In the genomic region with DNA sequence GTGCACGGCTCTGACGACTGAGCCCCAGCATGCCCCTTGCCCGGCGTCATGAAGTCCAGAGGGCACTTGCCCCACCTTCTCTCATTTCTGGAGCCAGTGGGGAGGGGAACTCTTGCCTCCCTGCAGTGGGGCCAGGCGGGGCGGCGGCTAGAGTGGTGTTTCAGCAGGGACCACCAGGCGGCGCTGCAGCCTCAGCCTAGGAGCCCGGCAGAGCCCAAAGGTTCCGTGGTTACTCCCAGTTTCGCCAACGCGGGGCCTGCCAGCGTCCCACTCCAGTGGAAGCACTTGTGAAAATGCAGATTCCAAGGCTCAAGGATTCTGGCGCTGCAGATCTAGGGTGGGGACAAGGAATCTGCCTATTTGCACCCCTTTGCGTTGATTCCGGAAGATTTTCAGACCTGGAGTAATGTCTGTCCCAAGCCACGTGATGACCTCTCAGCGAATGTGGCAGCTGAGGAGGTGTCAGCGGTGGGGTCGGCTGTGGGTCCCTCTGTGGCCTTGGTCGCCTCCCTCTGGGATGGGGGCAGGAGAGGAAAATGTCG, we compare ENCODE assay signal across 9 cellular contexts. TPM values are rescaled to one million over a fixed set of nuclear protein-coding genes. Genes with fewer than 3 reads are reported as not detected.
DNase-seq lines count a peak whose midpoint lies in the region; ATAC-seq and TF ChIP-seq lines count a peak whose summit lies in the region.
"Had no signal": no experiment of that assay in that cellular context is flagged by ENCODE, and none has a peak within 500 bp of the region (broad histone marks: within the 10 kb centered on the region; RNA-seq: fewer than 3 reads in every experiment).

No MANE protein-coding gene starts in this region.

- peak overlapping the region in 5 of 7 donors; percentile 25 to 52 (median 41) for H3K27ac Mint-ChIP-seq in CD4-positive, alpha-beta memory T cell
- no peak overlapping the region for H3K27ac Mint-ChIP-seq in activated CD8-positive, alpha-beta T cell treated with anti-CD3 and anti-CD28 coated beads for 36 hours
- H3K27ac Mint-ChIP-seq in endodermal cell: peak overlapping the region; percentile 55
- peak overlapping the region; percentile 81 for H3K27ac Mint-ChIP-seq in stimulated activated naive B cell treated with anti-CD40 and anti-IgM and Interleukin-4, amounts not matched to agents 10 μg/mL and 1 μg/mL and 100 μg/mL, for 72 hours

- H3K36me3 ChIP-seq in CD4-positive, alpha-beta memory T cell (ENCODE audit: insufficient read depth, low read length): peaks cover 19% of the 10 kb centered on the region
- H3K36me3 ChIP-seq in endodermal cell (ENCODE audit: control insufficient read depth, insufficient read depth, low read length): no peaks in the 10 kb centered on the region

- H3K27me3 Mint-ChIP-seq in CD4-positive, alpha-beta memory T cell: no peaks in the 10 kb centered on the region
- no peaks in the 10 kb centered on the region for H3K27me3 Mint-ChIP-seq in activated CD8-positive, alpha-beta T cell treated with anti-CD3 and anti-CD28 coated beads for 36 hours
- peaks cover 17% of the 10 kb centered on the region for H3K27me3 Mint-ChIP-seq in endodermal cell (ENCODE audit: insufficient read depth)
- H3K27me3 Mint-ChIP-seq in stimulated activated naive B cell treated with anti-CD40 and anti-IgM and Interleukin-4, amounts not matched to agents 10 μg/mL and 1 μg/mL and 100 μg/mL, for 72 hours: no peaks in the 10 kb centered on the region

- no peaks in the 10 kb centered on the region for H3K9me3 ChIP-seq in CD4-positive, alpha-beta memory T cell (ENCODE audit: control insufficient read depth in 1 of 2, low read length in 2 of 2)
- no peaks in the 10 kb centered on the region for H3K9me3 ChIP-seq in endodermal cell (ENCODE audit: control insufficient read depth, low read length)

- no peak overlapping the region for H3K27ac ChIP-seq in CD4-positive, alpha-beta memory T cell (ENCODE audit: low read depth, low read length)
- H3K27ac ChIP-seq in endodermal cell (ENCODE audit: low read depth, low read length): no peak overlapping the region
- H3K27ac ChIP-seq: SK-N-MC had no signal

- H3K4me3 Mint-ChIP-seq in CD4-positive, alpha-beta memory T cell: peak overlapping the region in 1 of 8 donors; percentile 25
- H3K4me3 Mint-ChIP-seq in activated CD8-positive, alpha-beta T cell treated with anti-CD3 and anti-CD28 coated beads for 36 hours: no peak overlapping the region
- H3K4me3 Mint-ChIP-seq in endodermal cell: peak overlapping the region; percentile 54
- no peak overlapping the region for H3K4me3 Mint-ChIP-seq in stimulated activated naive B cell treated with anti-CD40 and anti-IgM and Interleukin-4, amounts not matched to agents 10 μg/mL and 1 μg/mL and 100 μg/mL, for 72 hours

- H3K4me1 Mint-ChIP-seq in CD4-positive, alpha-beta memory T cell: peaks cover 18 to 62% (median 42%) of the 10 kb centered on the region in 4 donors
- H3K4me1 Mint-ChIP-seq in activated CD8-positive, alpha-beta T cell treated with anti-CD3 and anti-CD28 coated beads for 36 hours (ENCODE audit: low read depth): peaks cover 20% of the 10 kb centered on the region
- H3K4me1 Mint-ChIP-seq in endodermal cell: no peaks in the 10 kb centered on the region
- H3K4me1 Mint-ChIP-seq in stimulated activated naive B cell treated with anti-CD40 and anti-IgM and Interleukin-4, amounts not matched to agents 10 μg/mL and 1 μg/mL and 100 μg/mL, for 72 hours: peaks cover 50 to 76% of the 10 kb centered on the region in 2 donors

- POLR2A ChIA-PET in CD4-positive, alpha-beta memory T cell (lab: Charles Lee; ENCODE audit: partially characterized antibody): interaction anchor here (1.0 to 1.7 kb wide), 3 partner anchors 25 to 58 kb away, joined by 3 to 5 read pairs (median 4); no protein-coding TSS in a partner anchor
- POLR2A ChIA-PET in activated CD8-positive, alpha-beta T cell treated with anti-CD3 and anti-CD28 coated beads for 36 hours (lab: Charles Lee): interaction anchor here (1.1 to 2.3 kb wide), 3 partner anchors 10 to 57 kb away, joined by 3 to 10 read pairs (median 4); no protein-coding TSS in a partner anchor

- H3K4me1 ChIP-seq in CD4-positive, alpha-beta memory T cell (ENCODE audit: insufficient read depth, low read length): peaks cover 28% of the 10 kb centered on the region
- H3K4me1 ChIP-seq in endodermal cell (ENCODE audit: control insufficient read depth, insufficient read depth, low read length): no peaks in the 10 kb centered on the region

- DNase-seq in CD4-positive, alpha-beta memory T cell: peak; percentile 55 to 64 (median 57)
- DNase-seq in HCEC 1CT (peak; percentile 40), NCI-H446 treated with DMSO at 0.1 percent for 48 hours (lab: John Stamatoyannopoulos, UW) (peak; percentile 64), endodermal cell (peak; percentile 96), medulla oblongata (ENCODE audit: extremely low spot score) (peak; percentile 80)
- DNase-seq in activated CD8-positive, alpha-beta T cell treated with anti-CD3 and anti-CD28 coated beads for 36 hours: peak; percentile 65
- DNase-seq in stimulated activated naive B cell treated with anti-CD40 and anti-IgM and Interleukin-4, amounts not matched to agents 10 μg/mL and 1 μg/mL and 100 μg/mL, for 72 hours: peak; percentile 30

- no peak overlapping the region for H3K4me3 ChIP-seq in CD4-positive, alpha-beta memory T cell (ENCODE audit: low read length in 2 of 2)
- no peak overlapping the region for H3K4me3 ChIP-seq in endodermal cell (ENCODE audit: low read length)
- H3K4me3 ChIP-seq: SK-N-MC had no signal

- peaks cover 17 to 33% of the 10 kb centered on the region in 2 donors for H3K36me3 Mint-ChIP-seq in CD4-positive, alpha-beta memory T cell
- H3K36me3 Mint-ChIP-seq in activated CD8-positive, alpha-beta T cell treated with anti-CD3 and anti-CD28 coated beads for 36 hours (ENCODE audit: low read depth): peaks cover 42% of the 10 kb centered on the region
- no peaks in the 10 kb centered on the region for H3K36me3 Mint-ChIP-seq in endodermal cell (ENCODE audit: low read depth)
- peaks cover 57 to 72% of the 10 kb centered on the region in 2 donors for H3K36me3 Mint-ChIP-seq in stimulated activated naive B cell treated with anti-CD40 and anti-IgM and Interleukin-4, amounts not matched to agents 10 μg/mL and 1 μg/mL and 100 μg/mL, for 72 hours

- TF ChIP-seq CTCF in activated CD8-positive, alpha-beta T cell treated with anti-CD3 and anti-CD28 coated beads for 36 hours (IDR thresholded peaks at IDR 0.05): peak; percentile 86
- peak; percentile 100 for TF ChIP-seq CTCF in endodermal cell (conservative IDR thresholded peaks at IDR 0.05)

- peaks cover 0 to 2% (median 0%) of the 10 kb centered on the region in 8 donors for H3K9me3 Mint-ChIP-seq in CD4-positive, alpha-beta memory T cell
- peaks cover 5% of the 10 kb centered on the region for H3K9me3 Mint-ChIP-seq in activated CD8-positive, alpha-beta T cell treated with anti-CD3 and anti-CD28 coated beads for 36 hours
- no peaks in the 10 kb centered on the region for H3K9me3 Mint-ChIP-seq in endodermal cell
- H3K9me3 Mint-ChIP-seq in stimulated activated naive B cell treated with anti-CD40 and anti-IgM and Interleukin-4, amounts not matched to agents 10 μg/mL and 1 μg/mL and 100 μg/mL, for 72 hours: no peaks in the 10 kb centered on the region

- peak; percentile 43 for ATAC-seq in activated CD8-positive, alpha-beta T cell treated with anti-CD3 and anti-CD28 coated beads for 36 hours
- ATAC-seq in stimulated activated naive B cell treated with anti-CD40 and anti-IgM and Interleukin-4, amounts not matched to agents 10 μg/mL and 1 μg/mL and 100 μg/mL, for 72 hours (replicated peaks): peak; percentile 44 to 51
- no peak for ATAC-seq in GM18519 (IDR thresholded peaks at IDR 0.05; ENCODE audit: low FRiP score, unreplicated experiment)

- H3K27me3 ChIP-seq in CD4-positive, alpha-beta memory T cell (ENCODE audit: insufficient read depth, low read length): no peaks in the 10 kb centered on the region
- peaks cover 11% of the 10 kb centered on the region for H3K27me3 ChIP-seq in endodermal cell (ENCODE audit: control insufficient read depth, insufficient read depth, low read length, poor library complexity, severe bottlenecking)

- WGBS in endodermal cell (ENCODE audit: insufficient coverage in 1 of 2, insufficient read length in 1 of 2), 2 experiments: 19 to 20% methylated on average over 17 to 24 of the region's 24 CpGs

- no peak overlapping the region for H3K9ac ChIP-seq in endodermal cell (ENCODE audit: extremely low read depth, low read length, poor library complexity, severe bottlenecking)

- intact Hi-C loops in CD4-positive, alpha-beta memory T cell (cut with micrococcal nuclease): loop anchor here (1.0 to 2.0 kb wide), 4 partner anchors 106 to 290 kb away; partner anchors contain the start of gene TSPAN18
- intact Hi-C loops in activated CD8-positive, alpha-beta T cell treated with anti-CD3 and anti-CD28 coated beads for 36 hours (cut with micrococcal nuclease): loop anchor here (10.0 kb wide), 2 partner anchors 154 to 274 kb away; no protein-coding TSS in a partner anchor

- CTCF ChIA-PET in CD4-positive, alpha-beta memory T cell (lab: Charles Lee; ENCODE audit: partially characterized antibody): interaction anchor here (0.7 to 6.0 kb wide), 19 partner anchors 9 to 306 kb away, joined by 3 to 75 read pairs (median 4); no protein-coding TSS in a partner anchor
- CTCF ChIA-PET in activated CD8-positive, alpha-beta T cell treated with anti-CD3 and anti-CD28 coated beads for 36 hours (lab: Charles Lee): interaction anchor here (0.9 to 3.3 kb wide), 13 partner anchors 10 to 306 kb away, joined by 3 to 32 read pairs (median 4); no protein-coding TSS in a partner anchor

RNA-seq across cellular contexts. Expression of gene CD82, which starts 55.7 kb away (rescaled TPM):
- total RNA-seq in CD4-positive, alpha-beta memory T cell: 100 to 1,000 TPM; 130 to 133 TPM
- polyA plus RNA-seq in CD4-positive, alpha-beta memory T cell: 100 to 1,000 TPM; 250 to 260 TPM
- total RNA-seq in activated CD8-positive, alpha-beta T cell treated with anti-CD3 and anti-CD28 coated beads for 36 hours: 100 to 1,000 TPM; 289 to 319 TPM
- total RNA-seq in endodermal cell: 1 to 10 TPM; 1.7 to 3.0 TPM
- polyA plus RNA-seq in endodermal cell (2013, experiment 1 of 2): 19.6 TPM
- 12.6 TPM for polyA plus RNA-seq in endodermal cell (2013, experiment 2 of 2)

Comparison
In these comparisons a context has a peak if more than half of its experiments do, and no peak if none do; other contexts are left out.
1. DNase-seq: peak in every context shown above with its lines; median percentile 96 in endodermal cell; 80 in medulla oblongata; 65 in activated CD8-positive, alpha-beta T cell treated with anti-CD3 and anti-CD28 coated beads for 36 hours; 64 in NCI-H446 treated with DMSO at 0.1 percent for 48 hours; 57 in CD4-positive, alpha-beta memory T cell; 40 in HCEC 1CT; 30 in stimulated activated naive B cell treated with anti-CD40 and anti-IgM and Interleukin-4, amounts not matched to agents 10 μg/mL and 1 μg/mL and 100 μg/mL, for 72 hours.
2. RNA of gene CD82, which starts 55.7 kb away (total RNA-seq): 289 to 319 TPM in activated CD8-positive, alpha-beta T cell treated with anti-CD3 and anti-CD28 coated beads for 36 hours and 130 to 133 TPM in CD4-positive, alpha-beta memory T cell; 1.7 to 3.0 TPM in endodermal cell; every median in the first group is over 10 times any median in the second.